Comparison of ENCODE assay signal across 8 cellular contexts in genomic region chr14:22589096-22589839, GRCh38.
DNase-seq lines count a peak whose midpoint lies in the region; ATAC-seq lines count a peak whose summit lies in the region.

Gene DAD1, minus strand, starts transcription at chr14:22589224. Its CDS starts 67 bp downstream, at chr14:22589157.

- DNase-seq in C1 segment of cervical spinal cord (lab: John Stamatoyannopoulos, UW) = peak; percentile 74 to 99 (median 97)
- peak; percentile 98 for DNase-seq in NCI-H748 treated with DMSO at 0.1 percent for 48 hours (lab: John Stamatoyannopoulos, UW)
- peak; percentile 98 to 100 for DNase-seq in activated CD4-positive, alpha-beta T cell treated with anti-CD3 and anti-CD28 coated beads, Interleukin-2, amount 50 U/mL, for 24 hours (ENCODE audit: low read depth in 1 of 2, low spot score in 1 of 2)
- DNase-seq in dedifferentiated amniotic fluid mesenchymal stem cell (ENCODE audit: extremely low spot score) = peak; percentile 100
- peak; percentile 100 for DNase-seq in left kidney (ENCODE audit: low read depth, low spot score)
- DNase-seq in stimulated activated CD4-positive, alpha-beta T cell treated with anti-CD3 and anti-CD28 coated beads, Interleukin-2, amount 100 ng/mL, for 24 hours = peak; percentile 99

- ATAC-seq in GM19372 (IDR thresholded peaks at IDR 0.05; ENCODE audit: low read depth, unreplicated experiment) = peak; percentile 89
- ATAC-seq in HG03558 (IDR thresholded peaks at IDR 0.05; ENCODE audit: extremely low read depth, unreplicated experiment) = peak; percentile 60

Comparison
In these comparisons a context has a peak if more than half of its experiments do, and no peak if none do; other contexts are left out.
1. Peak in every context shown above with its lines: DNase-seq and ATAC-seq.